In genomic region chr15:70166506-70167087, GRCh38 we compare ENCODE assay signal across 1 cellular context.
TF ChIP-seq lines count a peak whose summit lies in the region.

No MANE protein-coding gene starts in this region.

TF ChIP-seq in H1, 55 proteins besides CTCF, POLR2A, EP300 and RAD21:
- TF ChIP-seq POLR2AphosphoS5 (IDR thresholded peaks at IDR 0.05; ENCODE audit: low read depth, low read length) (no peak), CBX8 (IDR thresholded peaks at IDR 0.05; ENCODE audit: borderline replicate concordance, low read depth, low read length) (no peak), KDM4A (IDR thresholded peaks at IDR 0.05; ENCODE audit: low read depth, low read length, severe bottlenecking) (no peak), RBBP5 (IDR thresholded peaks at IDR 0.05; ENCODE audit: borderline replicate concordance, low read depth, low read length) (no peak), CBX5 (IDR thresholded peaks at IDR 0.05; ENCODE audit: low read depth, low read length) (no peak), SUZ12 (IDR thresholded peaks at IDR 0.05; ENCODE audit: low read length) (no peak), TAF1 (IDR thresholded peaks at IDR 0.05; ENCODE audit: low read depth, low read length) (no peak)
